In genomic region chrX:97547873-97548578, GRCh38 we compare ENCODE assay signal across 1 cellular context.
TF ChIP-seq lines count a peak whose summit lies in the region.

No MANE protein-coding gene starts in this region.

TF ChIP-seq in HCT116, 20 proteins besides CTCF, POLR2A, EP300 and RAD21:
- TF ChIP-seq FOSL1 (IDR thresholded peaks at IDR 0.05; ENCODE audit: low read depth) (peak; percentile 43; the same call in 1 of the 2 replicates), JUND (IDR thresholded peaks at IDR 0.05) (peak; percentile 30; the same call in 1 of the 2 replicates), MAX (IDR thresholded peaks at IDR 0.05) (no peak), TCF7L2 (IDR thresholded peaks at IDR 0.05; ENCODE audit: borderline replicate concordance, extremely low read depth, insufficient read depth, insufficient read length) (peak; percentile 61)
